1 cellular context compared by ENCODE assay signal in genomic region chr12:104472748-104473147, GRCh38.
TF ChIP-seq lines count a peak whose summit lies in the region.

No MANE protein-coding gene starts in this region.

TF ChIP-seq in GM23338, 12 proteins besides CTCF, POLR2A, EP300 and RAD21 (continued from another document):
- TF ChIP-seq ZNF462 (CRISPR knock-in tag; IDR thresholded peaks at IDR 0.05) (no peak), STAT1 (IDR thresholded peaks at IDR 0.05; ENCODE audit: unreplicated experiment) (no peak), EZH2phosphoT487 (IDR thresholded peaks at IDR 0.05; ENCODE audit: unreplicated experiment) (no peak), ZNF114 (CRISPR knock-in tag; IDR thresholded peaks at IDR 0.05) (no peak), ETS1 (IDR thresholded peaks at IDR 0.05) (no peak), POLR2AphosphoS5 (IDR thresholded peaks at IDR 0.05; ENCODE audit: low read depth) (no peak)
